Comparison of ENCODE assay signal across 28 cellular contexts in the genomic region with DNA sequence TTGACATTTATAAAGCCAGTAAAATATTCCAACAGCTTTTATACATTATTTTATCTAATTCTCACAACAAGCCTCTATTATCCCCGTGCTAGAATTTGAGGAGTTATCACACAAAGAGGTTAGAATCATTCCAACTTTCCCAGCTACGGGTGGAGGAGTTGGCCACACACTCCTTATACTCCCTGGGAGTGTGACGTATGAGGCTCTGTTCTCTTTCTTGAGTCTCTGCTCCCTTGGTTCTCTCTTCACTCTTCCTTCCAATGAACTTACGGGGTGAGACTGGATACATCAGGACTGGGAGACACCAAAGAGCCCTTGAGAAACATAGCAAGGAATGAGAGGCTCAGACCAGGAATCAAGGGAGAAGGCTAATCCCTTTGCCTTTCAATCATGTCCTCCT.
DNase-seq lines count a peak whose midpoint lies in the region; ATAC-seq and TF ChIP-seq lines count a peak whose summit lies in the region.
"Had no signal": no experiment of that assay in that cellular context is flagged by ENCODE, and none has a peak within 500 bp of the region (broad histone marks: within the 10 kb centered on the region; RNA-seq: fewer than 3 reads in every experiment).

No MANE protein-coding gene starts in this region.

- peak overlapping the region; percentile 45 to 64 for H3K27ac ChIP-seq in esophagus (ENCODE audit: low read depth in 2 of 2, low read length in 1 of 2)
- H3K27ac ChIP-seq: 22Rv1, adrenal gland, brain microvascular endothelial cell, lower lobe of right lung, Peyer's patch, suprapubic skin had no signal

- H3K27ac Mint-ChIP-seq in T-helper 1 cell treated with Interleukin-12 subunit alpha and Interleukin-12 subunit beta and Interleukin-4 antibody, amounts not matched to agents 30 μg/mL and 1 μg/mL, for 36 hours: peak overlapping the region; percentile 96
- peak overlapping the region; percentile 91 for H3K27ac Mint-ChIP-seq in type B pancreatic cell
- H3K27ac Mint-ChIP-seq: HFFc6 had no signal

- H3K9me3 ChIP-seq in esophagus (ENCODE audit: control insufficient read depth in 2 of 2, insufficient read depth in 1 of 2, low read depth in 1 of 2, low read length in 1 of 2): no peaks in the 10 kb centered on the region
- H3K9me3 ChIP-seq: adrenal gland, lower lobe of right lung, MG63, Peyer's patch, suprapubic skin had no signal

- H3K27me3 ChIP-seq in esophagus (ENCODE audit: control insufficient read depth in 1 of 2, insufficient read depth in 2 of 2, low read length in 2 of 2): no peaks in the 10 kb centered on the region
- H3K27me3 ChIP-seq: adrenal gland, brain microvascular endothelial cell, MG63, Peyer's patch, suprapubic skin had no signal

- DNase-seq in T-helper 1 cell (no peak), Right ventricle myocardium superior (no peak), left cardiac atrium (no peak), type B pancreatic cell (ENCODE audit: extremely low spot score, unreplicated experiment) (no peak), NCI-H2107 (lab: John Stamatoyannopoulos, UW) (no peak), D341Med (ENCODE audit: low spot score) (no peak)
- DNase-seq: activated CD4-positive, CD25-positive, alpha-beta regulatory T cell treated with anti-CD3 and anti-CD28 coated beads, Interleukin-2, amount 50 U/mL, for 72 hours; adrenal gland; brain microvascular endothelial cell; DMS 273 treated with DMSO at 0.1 percent for 48 hours; GOT3; HFFc6; KG1; lower lobe of right lung; MG63; NCI-H2029 treated with DMSO at 0.1 percent for 48 hours; NCI-H2227 treated with DMSO at 0.1 percent for 48 hours; Peyer's patch; posterior cingulate gyrus; stimulated activated CD4-positive, alpha-beta T cell treated with anti-CD3 and anti-CD28 coated beads, Interleukin-12 subunit alpha, Interleukin-12 subunit beta, amount 100 ng/mL, for 4 hours; stimulated activated CD4-positive, alpha-beta T cell treated with anti-CD3 and anti-CD28 coated beads, Interleukin-4, amount 100 ng/mL, for 4 hours; stimulated activated naive CD4-positive, alpha-beta T cell had no signal

- H3K9me3 Mint-ChIP-seq in T-helper 1 cell treated with Interleukin-12 subunit alpha and Interleukin-12 subunit beta and Interleukin-4 antibody, amounts not matched to agents 30 μg/mL and 1 μg/mL, for 36 hours: peaks cover 7% of the 10 kb centered on the region
- H3K9me3 Mint-ChIP-seq in type B pancreatic cell: peaks cover 18% of the 10 kb centered on the region
- H3K9me3 Mint-ChIP-seq: HFFc6 had no signal

- H3K36me3 ChIP-seq in esophagus (ENCODE audit: control insufficient read depth in 2 of 2, insufficient read depth in 2 of 2, low read length in 1 of 2): no peaks in the 10 kb centered on the region
- H3K36me3 ChIP-seq: adrenal gland, brain microvascular endothelial cell, lower lobe of right lung, MG63, Peyer's patch, suprapubic skin had no signal

- no peaks in the 10 kb centered on the region for H3K27me3 Mint-ChIP-seq in T-helper 1 cell treated with Interleukin-12 subunit alpha and Interleukin-12 subunit beta and Interleukin-4 antibody, amounts not matched to agents 30 μg/mL and 1 μg/mL, for 36 hours (ENCODE audit: low read depth)
- no peaks in the 10 kb centered on the region for H3K27me3 Mint-ChIP-seq in type B pancreatic cell

- ATAC-seq in Right ventricle myocardium superior (ENCODE audit: poor library complexity) (peak; percentile 52), left cardiac atrium (no peak)
- ATAC-seq: lower lobe of right lung, sciatic nerve had no signal

- H3K4me1 ChIP-seq in esophagus (ENCODE audit: control insufficient read depth in 2 of 2, insufficient read depth in 2 of 2, low read length in 1 of 2): peaks cover 4 to 10% of the 10 kb centered on the region in 2 donors
- H3K4me1 ChIP-seq: adrenal gland, Peyer's patch had no signal

- H3K4me3 ChIP-seq in esophagus (ENCODE audit: low read depth in 1 of 2, low read length in 2 of 2): no peak overlapping the region
- H3K4me3 ChIP-seq: adrenal gland, lower lobe of right lung, MG63, Peyer's patch, suprapubic skin had no signal

- peaks cover 61% of the 10 kb centered on the region for H3K4me1 Mint-ChIP-seq in T-helper 1 cell treated with Interleukin-12 subunit alpha and Interleukin-12 subunit beta and Interleukin-4 antibody, amounts not matched to agents 30 μg/mL and 1 μg/mL, for 36 hours (ENCODE audit: low read depth)
- peaks cover 27% of the 10 kb centered on the region for H3K4me1 Mint-ChIP-seq in type B pancreatic cell (ENCODE audit: unreplicated experiment)

- intact Hi-C loops in Right ventricle myocardium superior (cut with DNase I): no loop called here
- intact Hi-C loops in left cardiac atrium (cut with DNase I): no loop called here

- peak overlapping the region; percentile 48 for H3K4me3 Mint-ChIP-seq in T-helper 1 cell treated with Interleukin-12 subunit alpha and Interleukin-12 subunit beta and Interleukin-4 antibody, amounts not matched to agents 30 μg/mL and 1 μg/mL, for 36 hours
- peak overlapping the region; percentile 65 for H3K4me3 Mint-ChIP-seq in type B pancreatic cell
- H3K4me3 Mint-ChIP-seq: HFFc6, neural crest cell had no signal

- TF ChIP-seq CTCF in type B pancreatic cell (conservative IDR thresholded peaks at IDR 0.05): no peak

- peaks cover 26% of the 10 kb centered on the region for H3K36me3 Mint-ChIP-seq in T-helper 1 cell treated with Interleukin-12 subunit alpha and Interleukin-12 subunit beta and Interleukin-4 antibody, amounts not matched to agents 30 μg/mL and 1 μg/mL, for 36 hours (ENCODE audit: low read depth)
- no peaks in the 10 kb centered on the region for H3K36me3 Mint-ChIP-seq in type B pancreatic cell

- WGBS in esophagus, 2 donors: 81 to 93% methylated on average over 4 of the region's 4 CpGs
